Comparison of ENCODE assay signal across 19 cellular contexts in genomic region chr6:14824060-14824834, GRCh38.
DNase-seq lines count a peak whose midpoint lies in the region; ATAC-seq, FAIRE-seq and TF ChIP-seq lines count a peak whose summit lies in the region.
"Had no signal": no experiment of that assay in that cellular context is flagged by ENCODE, and none has a peak within 500 bp of the region (broad histone marks: within the 10 kb centered on the region; RNA-seq: fewer than 3 reads in every experiment).

No MANE protein-coding gene starts in this region.

- no peak for FAIRE-seq in frontal cortex (lab: Jason Lieb, UNC)
- FAIRE-seq: bronchial epithelial cell, small intestine had no signal

- peaks cover 76% of the 10 kb centered on the region for H3K4me1 Mint-ChIP-seq in nephron progenitor cell
- H3K4me1 Mint-ChIP-seq in activated CD4-positive, alpha-beta memory T cell treated with anti-CD3 and anti-CD28 coated beads for 36 hours (ENCODE audit: low read depth) = peaks cover 23% of the 10 kb centered on the region

- peak overlapping the region; percentile 47 for H2BK120ac ChIP-seq in IMR-90 (ENCODE audit: low read depth, low read length)

- CTCF ChIA-PET in IMR-90 (lab: Yijun Ruan, JAX) = interaction anchor here (0.7 kb wide), 1 partner anchor 36 kb away, joined by 3 read pairs; no protein-coding TSS in a partner anchor
- CTCF ChIA-PET in activated CD4-positive, alpha-beta memory T cell treated with anti-CD3 and anti-CD28 coated beads for 36 hours (lab: Charles Lee) = interaction anchor here (0.6 kb wide), 1 partner anchor 614 kb away, joined by 3 read pairs; no protein-coding TSS in a partner anchor

- H4K5ac ChIP-seq in IMR-90 (ENCODE audit: low read depth, low read length) = no peak overlapping the region

- no peak overlapping the region for H2BK5ac ChIP-seq in IMR-90 (ENCODE audit: low read depth, low read length, poor library complexity, severe bottlenecking)

- H4K91ac ChIP-seq in IMR-90 (ENCODE audit: insufficient read depth, low read depth, low read length) = no peak overlapping the region

- TF ChIP-seq CTCF in IMR-90 (conservative IDR thresholded peaks at IDR 0.05; ENCODE audit: low read depth, low read length) (no peak), nephron progenitor cell (IDR thresholded peaks at IDR 0.05) (no peak)

- BruUV-seq in IMR-90 (replicated peaks; lab: Mats Ljungman, UMichigan) = no TSS peak

- no peak overlapping the region for H2AK5ac ChIP-seq in IMR-90 (ENCODE audit: low read depth, low read length)

- no peak overlapping the region for H3K9ac ChIP-seq in BLaER1 treated with 17β-estradiol and CSF1 and Interleukin-3, amounts not matched to agents 10 nM and 100 nM
- H3K9ac ChIP-seq in IMR-90 (ENCODE audit: low read depth, low read length) = no peak overlapping the region

- DNase-seq in IMR-90 (no peak), caudate nucleus (lab: John Stamatoyannopoulos, UW) (peak in 1 of 61 donors; percentile 9), nephron progenitor cell (no peak), HCEC 1CT (no peak), frontal cortex (ENCODE audit: low spot score in 2 of 2) (no peak)
- DNase-seq in activated CD4-positive, alpha-beta memory T cell treated with anti-CD3 and anti-CD28 coated beads for 36 hours = no peak
- DNase-seq: activated CD8-positive, alpha-beta T cell treated with anti-CD3 and anti-CD28 coated beads, Interleukin-2, amount 10 ng/mL, durations not matched to agents 7 days and 5 days; activated T-cell treated with anti-CD3 and anti-CD28 coated beads, Interleukin-2, amount 50 U/mL, for 72 hours; BE2C; left cardiac atrium; NCI-H187; NCI-H524 treated with DMSO at 0.1 percent for 48 hours; small intestine; stimulated activated CD4-positive, alpha-beta T cell treated with anti-CD3 and anti-CD28 coated beads, Interleukin-4, amount 100 ng/mL, for 4 hours had no signal

- in situ Hi-C loops in IMR-90 (cut with MboI; ENCODE audit: low sequenced_read_pairs) = no loop called here

- peak overlapping the region; percentile 7 for H3K4me3 Mint-ChIP-seq in nephron progenitor cell
- H3K4me3 Mint-ChIP-seq in activated CD4-positive, alpha-beta memory T cell treated with anti-CD3 and anti-CD28 coated beads for 36 hours = no peak overlapping the region
- H3K4me3 Mint-ChIP-seq: activated CD8-positive, alpha-beta T cell treated with anti-CD3 and anti-CD28 coated beads, Interleukin-2, amount 10 ng/mL, durations not matched to agents 7 days and 5 days; activated naive CD8-positive, alpha-beta T cell; activated T-cell treated with anti-CD3 and anti-CD28 coated beads, Interleukin-2, amount 50 U/mL, for 72 hours had no signal

- H3K36me3 Mint-ChIP-seq in nephron progenitor cell (ENCODE audit: low read depth) = no peaks in the 10 kb centered on the region
- H3K36me3 Mint-ChIP-seq in activated CD4-positive, alpha-beta memory T cell treated with anti-CD3 and anti-CD28 coated beads for 36 hours = peaks cover 3% of the 10 kb centered on the region
- H3K36me3 Mint-ChIP-seq: activated naive CD8-positive, alpha-beta T cell had no signal

- H3K9me3 ChIP-seq in BLaER1 treated with 17β-estradiol and CSF1 and Interleukin-3, amounts not matched to agents 10 nM and 100 nM (replicated peaks in 1 of 11) = peaks cover 0 to 24% (median 0%) of the 10 kb centered on the region in 11 experiments; a peak in 3 of 22 replicates
- no peaks in the 10 kb centered on the region for H3K9me3 ChIP-seq in IMR-90 (ENCODE audit: control insufficient read depth, insufficient read depth, low read length)
- H3K9me3 ChIP-seq: BE2C had no signal

- no peak for TF ChIP-seq POLR2A in IMR-90 (IDR thresholded peaks at IDR 0.05; ENCODE audit: low read depth, low read length)

- H2BK20ac ChIP-seq in IMR-90 (ENCODE audit: low read depth, low read length) = 0 out of 2 replicates have a peak overlapping the region, but pooled peaks have one; percentile 20

- H4K20me1 ChIP-seq in BLaER1 treated with 17β-estradiol and CSF1 and Interleukin-3, amounts not matched to agents 10 nM and 100 nM = no peaks in the 10 kb centered on the region
- no peaks in the 10 kb centered on the region for H4K20me1 ChIP-seq in IMR-90 (ENCODE audit: insufficient read depth, low read length)

- H3K27me3 Mint-ChIP-seq in nephron progenitor cell (ENCODE audit: low read depth, poor library complexity) = peaks cover 3% of the 10 kb centered on the region
- H3K27me3 Mint-ChIP-seq in activated CD4-positive, alpha-beta memory T cell treated with anti-CD3 and anti-CD28 coated beads for 36 hours = peaks cover 3% of the 10 kb centered on the region
- H3K27me3 Mint-ChIP-seq: activated naive CD8-positive, alpha-beta T cell had no signal

- H2BK15ac ChIP-seq in IMR-90 (ENCODE audit: low read depth, low read length) = no peak overlapping the region

- no peaks in the 10 kb centered on the region for H3K79me1 ChIP-seq in IMR-90 (ENCODE audit: low read depth in 1 of 2, low read length in 2 of 2)

- H3K4me2 ChIP-seq in BLaER1 treated with 17β-estradiol and CSF1 and Interleukin-3, amounts not matched to agents 10 nM and 100 nM = peak overlapping the region; percentile 10 to 55 (median 32); a peak in 13 of 22 replicates
- H3K4me2 ChIP-seq in IMR-90 (ENCODE audit: low read depth, low read length) = no peak overlapping the region

- no peaks in the 10 kb centered on the region for H3K27me3 ChIP-seq in BLaER1 treated with 17β-estradiol and CSF1 and Interleukin-3, amounts not matched to agents 10 nM and 100 nM
- no peaks in the 10 kb centered on the region for H3K27me3 ChIP-seq in IMR-90 (ENCODE audit: control insufficient read depth, insufficient read depth, low read length)
- H3K27me3 ChIP-seq: BE2C had no signal

- intact Hi-C loops in IMR-90 (cut with micrococcal nuclease) = no loop called here
- intact Hi-C loops in activated CD4-positive, alpha-beta memory T cell treated with anti-CD3 and anti-CD28 coated beads for 36 hours (cut with micrococcal nuclease) = no loop called here

- 0 out of 2 replicates have a peak overlapping the region, but pooled peaks have one; percentile 21 for H3K4ac ChIP-seq in IMR-90 (ENCODE audit: low read depth, low read length)

- no peak overlapping the region for H3K18ac ChIP-seq in IMR-90 (ENCODE audit: low read depth, low read length)

- dilution Hi-C loops in IMR-90 (cut with HindIII; ENCODE audit: low sequenced_read_pairs, unreplicated experiment) = no loop called here

- H3K4me1 ChIP-seq in BLaER1 treated with 17β-estradiol and CSF1 and Interleukin-3, amounts not matched to agents 10 nM and 100 nM = peaks cover 8 to 25% (median 10%) of the 10 kb centered on the region in 10 experiments; a peak in 14 of 20 replicates
- peaks cover 4% of the 10 kb centered on the region; the same call in 1 of the 2 replicates for H3K4me1 ChIP-seq in IMR-90 (ENCODE audit: control insufficient read depth, insufficient read depth, low read length)
- H3K4me1 ChIP-seq: BE2C had no signal

- H3K23ac ChIP-seq in IMR-90 (ENCODE audit: low read depth, low read length) = no peak overlapping the region

- H3K56ac ChIP-seq in IMR-90 (ENCODE audit: extremely low read depth, insufficient read depth, low read length) = no peak overlapping the region

- peak overlapping the region; percentile 60 for H3K27ac Mint-ChIP-seq in nephron progenitor cell
- H3K27ac Mint-ChIP-seq in activated CD4-positive, alpha-beta memory T cell treated with anti-CD3 and anti-CD28 coated beads for 36 hours = no peak overlapping the region
- H3K27ac Mint-ChIP-seq: activated CD8-positive, alpha-beta T cell treated with anti-CD3 and anti-CD28 coated beads, Interleukin-2, amount 10 ng/mL, durations not matched to agents 7 days and 5 days; activated naive CD8-positive, alpha-beta T cell; activated T-cell treated with anti-CD3 and anti-CD28 coated beads, Interleukin-2, amount 50 U/mL, for 72 hours had no signal

- H3K27ac ChIP-seq in BLaER1 treated with 17β-estradiol and CSF1 and Interleukin-3, amounts not matched to agents 10 nM and 100 nM = no peak overlapping the region
- no peak overlapping the region for H3K27ac ChIP-seq in IMR-90 (ENCODE audit: insufficient read depth, low read length)
- peak overlapping the region; percentile 11 for H3K27ac ChIP-seq in caudate nucleus (ENCODE audit: low read depth, low read length)

- 0 out of 2 replicates have a peak, but pooled peaks cover 4% of the 10 kb centered on the region for H3K9me1 ChIP-seq in IMR-90 (ENCODE audit: insufficient read depth, low read length)

- 77% methylated on average over 3 of the region's 12 CpGs; no CpG with 5 or more reads in 1 of the 2 experiments for WGBS in IMR-90 (ENCODE audit: extremely low coverage in 2 of 2, insufficient read length in 1 of 2), 2 experiments

- POLR2A ChIA-PET in IMR-90 (lab: Charles Lee; ENCODE audit: unreplicated experiment) = interaction anchor here (0.7 kb wide), 1 partner anchor 242 kb away, joined by 3 read pairs; no protein-coding TSS in a partner anchor
- POLR2A ChIA-PET in activated CD4-positive, alpha-beta memory T cell treated with anti-CD3 and anti-CD28 coated beads for 36 hours (lab: Charles Lee) = no interaction called here

- H2AFZ ChIP-seq in IMR-90 (replicated peaks; ENCODE audit: low read length, poor library complexity) = no peak overlapping the region

- ATAC-seq in IMR-90 (ENCODE audit: low read depth) (no peak), HG02870 (IDR thresholded peaks at IDR 0.05; ENCODE audit: unreplicated experiment) (no peak)
- ATAC-seq: activated CD8-positive, alpha-beta T cell treated with anti-CD3 and anti-CD28 coated beads, Interleukin-2, amount 10 ng/mL, durations not matched to agents 7 days and 5 days; activated T-cell treated with anti-CD3 and anti-CD28 coated beads, Interleukin-2, amount 50 U/mL, for 72 hours; Panc1 had no signal

- peaks cover 6% of the 10 kb centered on the region for H3K9me3 Mint-ChIP-seq in nephron progenitor cell
- no peaks in the 10 kb centered on the region for H3K9me3 Mint-ChIP-seq in activated CD4-positive, alpha-beta memory T cell treated with anti-CD3 and anti-CD28 coated beads for 36 hours

- H2AK9ac ChIP-seq in IMR-90 (replicated peaks; ENCODE audit: low read depth, low read length, poor library complexity) = no peak overlapping the region

- H3K14ac ChIP-seq in IMR-90 (replicated peaks; ENCODE audit: low read depth, low read length) = no peak overlapping the region

- H3K4me3 ChIP-seq in BLaER1 treated with 17β-estradiol and CSF1 and Interleukin-3, amounts not matched to agents 10 nM and 100 nM = no peak overlapping the region
- H3K4me3 ChIP-seq in IMR-90 (ENCODE audit: insufficient read depth, low read depth, low read length) = no peak overlapping the region

- no peak overlapping the region for H4K8ac ChIP-seq in IMR-90 (ENCODE audit: low read depth in 2 of 2, low read length in 2 of 2)

- H3K36me3 ChIP-seq in BLaER1 treated with 17β-estradiol and CSF1 and Interleukin-3, amounts not matched to agents 10 nM and 100 nM = no peaks in the 10 kb centered on the region
- H3K36me3 ChIP-seq in IMR-90 (ENCODE audit: control insufficient read depth, insufficient read depth, low read length) = no peaks in the 10 kb centered on the region
- H3K36me3 ChIP-seq: BE2C had no signal

- TF ChIP-seq RAD21 in IMR-90 (IDR thresholded peaks at IDR 0.05; ENCODE audit: low read length) = no peak

TF ChIP-seq in IMR-90, 13 proteins besides CTCF, POLR2A, EP300 and RAD21:
- no peak for TF ChIP-seq BHLHE40 (IDR thresholded peaks at IDR 0.05; ENCODE audit: low read depth, low read length)
- TF ChIP-seq CEBPB (IDR thresholded peaks at IDR 0.05; ENCODE audit: low read depth, low read length) = peak; percentile 55
TF ChIP-seq in IMR-90: peak in this region for 1.
